24 cellular contexts compared by ENCODE assay signal in genomic region chr2:24667542-24667941, GRCh38.
"Had no signal": no experiment of that assay in that cellular context is flagged by ENCODE, and none has a peak within 500 bp of the region (broad histone marks: within the 10 kb centered on the region; RNA-seq: fewer than 3 reads in every experiment).

No MANE protein-coding gene starts in this region.

- ATAC-seq: effector memory CD8-positive, alpha-beta T cell; esophagus mucosa; gastrocnemius medialis; left cardiac atrium; left lung; left ventricle myocardium superior; lower lobe of right lung; mucosa of descending colon had no signal

- H3K27ac Mint-ChIP-seq: endodermal cell, mesothelial cell of epicardium had no signal

- H3K4me1 Mint-ChIP-seq: endodermal cell, mesothelial cell of epicardium had no signal

- H3K27me3 Mint-ChIP-seq: effector memory CD8-positive, alpha-beta T cell; naive B cell had no signal

- H3K4me3 Mint-ChIP-seq: effector memory CD8-positive, alpha-beta T cell; endodermal cell; mesothelial cell of epicardium; naive B cell had no signal

- H3K27me3 ChIP-seq: esophagus squamous epithelium, gastrocnemius medialis, heart right ventricle, left lung had no signal

- DNase-seq: dermis blood vessel endothelial cell; effector CD8-positive, alpha-beta T cell; effector memory CD8-positive, alpha-beta T cell; endodermal cell; erythroblast; esophagus squamous epithelium; foreskin fibroblast; foreskin melanocyte; gastrocnemius medialis; glutamatergic neuron; head of caudate nucleus; heart right ventricle; hippocampal formation; left cardiac atrium; left lung; left ventricle myocardium superior; lower lobe of right lung; mesenchymal stem cell; mucosa of descending colon; naive B cell had no signal

- H3K4me3 ChIP-seq: coronary artery, esophagus squamous epithelium, gastrocnemius medialis, heart right ventricle, left lung, lower lobe of right lung, mucosa of descending colon had no signal

- H3K9me3 Mint-ChIP-seq: effector memory CD8-positive, alpha-beta T cell; endodermal cell; mesothelial cell of epicardium; naive B cell had no signal

- H3K27ac ChIP-seq: coronary artery, epithelial cell of prostate, esophagus squamous epithelium, heart right ventricle, left lung, lower lobe of right lung had no signal
